23 cellular contexts compared by ENCODE assay signal in genomic region chr10:14409856-14410458, GRCh38.
A peak's percentile ranks its signal among the peaks of the same experiment; 100 is the strongest.
DNase-seq lines count a peak whose midpoint lies in the region; ATAC-seq and TF ChIP-seq lines count a peak whose summit lies in the region.
"Had no signal": no experiment of that assay in that cellular context is flagged by ENCODE, and none has a peak within 500 bp of the region (broad histone marks: within the 10 kb centered on the region; RNA-seq: fewer than 3 reads in every experiment).

No MANE protein-coding gene starts in this region.

- H4K20me1 ChIP-seq in IMR-90 (ENCODE audit: insufficient read depth, low read length) = no peaks in the 10 kb centered on the region

- BruUV-seq in IMR-90 (replicated peaks; lab: Mats Ljungman, UMichigan) = no TSS peak

- peak overlapping the region; percentile 67 for H2BK5ac ChIP-seq in IMR-90 (ENCODE audit: low read depth, low read length, poor library complexity, severe bottlenecking)

- peaks cover 10% of the 10 kb centered on the region; the same call in 1 of the 2 replicates for H3K9me1 ChIP-seq in IMR-90 (ENCODE audit: insufficient read depth, low read length)

- peak overlapping the region; percentile 86; the same call in 1 of the 2 replicates for H2BK20ac ChIP-seq in IMR-90 (ENCODE audit: low read depth, low read length)

- H3K14ac ChIP-seq in IMR-90 (replicated peaks; ENCODE audit: low read depth, low read length) = no peak overlapping the region

- H3K27me3 Mint-ChIP-seq in activated T-cell treated with anti-CD3 and anti-CD28 coated beads, Interleukin-2, amount 50 U/mL, for 24 hours = peaks cover 53% of the 10 kb centered on the region
- no peaks in the 10 kb centered on the region for H3K27me3 Mint-ChIP-seq in osteocyte (ENCODE audit: unreplicated experiment)

- TF ChIP-seq CTCF in IMR-90 (conservative IDR thresholded peaks at IDR 0.05; ENCODE audit: low read depth, low read length) (no peak), osteocyte (IDR thresholded peaks at IDR 0.05) (no peak), lower lobe of right lung (IDR thresholded peaks at IDR 0.05) (no peak), transverse colon (IDR thresholded peaks at IDR 0.05) (no peak)

- CTCF ChIA-PET in IMR-90 (lab: Yijun Ruan, JAX) = interaction anchor here (1.0 to 1.5 kb wide), 2 partner anchors 13 to 26 kb away, joined by 3 to 4 read pairs; no protein-coding TSS in a partner anchor

- TF ChIP-seq EP300 in transverse colon (IDR thresholded peaks at IDR 0.05; ENCODE audit: low read depth) = no peak

- H3K4me3 Mint-ChIP-seq in activated T-cell treated with anti-CD3 and anti-CD28 coated beads, Interleukin-2, amount 50 U/mL, for 24 hours = no peak overlapping the region
- H3K4me3 Mint-ChIP-seq in osteocyte (ENCODE audit: unreplicated experiment) = no peak overlapping the region
- H3K4me3 Mint-ChIP-seq: CD14-positive monocyte; T-helper 1 cell treated with Interleukin-12 subunit alpha and Interleukin-12 subunit beta and Interleukin-4 antibody, amounts not matched to agents 30 μg/mL and 1 μg/mL, for 36 hours had no signal

- no peak for ATAC-seq in IMR-90 (ENCODE audit: low read depth)
- no peak for ATAC-seq in lower lobe of right lung
- ATAC-seq: effector memory CD8-positive, alpha-beta T cell had no signal

- no peak for TF ChIP-seq RAD21 in IMR-90 (IDR thresholded peaks at IDR 0.05; ENCODE audit: low read length)

- no peak overlapping the region for H3K4me2 ChIP-seq in IMR-90 (ENCODE audit: low read depth, low read length)

- TF ChIP-seq POLR2A in IMR-90 (IDR thresholded peaks at IDR 0.05; ENCODE audit: low read depth, low read length) = no peak
- TF ChIP-seq POLR2A in transverse colon (IDR thresholded peaks at IDR 0.05) = no peak

- H2AK9ac ChIP-seq in IMR-90 (replicated peaks; ENCODE audit: low read depth, low read length, poor library complexity) = no peak overlapping the region

- H3K36me3 Mint-ChIP-seq in activated T-cell treated with anti-CD3 and anti-CD28 coated beads, Interleukin-2, amount 50 U/mL, for 24 hours (ENCODE audit: low read depth) = no peaks in the 10 kb centered on the region
- H3K36me3 Mint-ChIP-seq in osteocyte (ENCODE audit: unreplicated experiment) = peaks cover 8% of the 10 kb centered on the region
- H3K36me3 Mint-ChIP-seq: CD14-positive monocyte had no signal

- H3K27ac ChIP-seq in IMR-90 (ENCODE audit: insufficient read depth, low read length) (no peak overlapping the region), lower lobe of right lung (no peak overlapping the region), transverse colon (no peak overlapping the region)
- H3K27ac ChIP-seq: esophagus squamous epithelium, parathyroid adenoma, sigmoid colon, SJCRH30, thyroid gland, WERI-Rb-1 had no signal

- peak overlapping the region; percentile 86; the same call in 1 of the 2 replicates for H3K4ac ChIP-seq in IMR-90 (ENCODE audit: low read depth, low read length)

- no peaks in the 10 kb centered on the region for H3K79me1 ChIP-seq in IMR-90 (ENCODE audit: low read depth in 1 of 2, low read length in 2 of 2)

- peaks cover 16% of the 10 kb centered on the region for H3K9me3 Mint-ChIP-seq in activated T-cell treated with anti-CD3 and anti-CD28 coated beads, Interleukin-2, amount 50 U/mL, for 24 hours
- H3K9me3 Mint-ChIP-seq in osteocyte (ENCODE audit: unreplicated experiment) = peaks cover 4% of the 10 kb centered on the region
- H3K9me3 Mint-ChIP-seq: H9 had no signal

- H3K4me1 ChIP-seq in IMR-90 (ENCODE audit: control insufficient read depth, insufficient read depth, low read length) (peaks cover 22% of the 10 kb centered on the region), lower lobe of right lung (no peaks in the 10 kb centered on the region), transverse colon (no peaks in the 10 kb centered on the region)
- H3K4me1 ChIP-seq: esophagus squamous epithelium, parathyroid adenoma, SJCRH30, thyroid gland had no signal

- peak overlapping the region; percentile 90 for H2BK120ac ChIP-seq in IMR-90 (ENCODE audit: low read depth, low read length)

- POLR2A ChIA-PET in IMR-90 (lab: Charles Lee; ENCODE audit: unreplicated experiment) = interaction anchor here (0.6 kb wide), 1 partner anchor 10 kb away, joined by 3 read pairs; no protein-coding TSS in a partner anchor

- H3K27ac Mint-ChIP-seq in activated T-cell treated with anti-CD3 and anti-CD28 coated beads, Interleukin-2, amount 50 U/mL, for 24 hours = peak overlapping the region; percentile 89
- peak overlapping the region; percentile 90 for H3K27ac Mint-ChIP-seq in osteocyte (ENCODE audit: unreplicated experiment)
- H3K27ac Mint-ChIP-seq: CD14-positive monocyte; T-helper 1 cell treated with Interleukin-12 subunit alpha and Interleukin-12 subunit beta and Interleukin-4 antibody, amounts not matched to agents 30 μg/mL and 1 μg/mL, for 36 hours had no signal

- peak overlapping the region; percentile 64; the same call in 1 of the 2 replicates for H4K5ac ChIP-seq in IMR-90 (ENCODE audit: low read depth, low read length)

- H2BK15ac ChIP-seq in IMR-90 (ENCODE audit: low read depth, low read length) = peak overlapping the region; percentile 16; the same call in 2 of the 3 replicates

- peak overlapping the region in 1 of 2 experiments; percentile 63; a peak in 2 of 4 replicates for H4K8ac ChIP-seq in IMR-90 (ENCODE audit: low read depth in 2 of 2, low read length in 2 of 2)

- H2AFZ ChIP-seq in IMR-90 (replicated peaks; ENCODE audit: low read length, poor library complexity) = no peak overlapping the region
- H2AFZ ChIP-seq: parathyroid adenoma had no signal

- no peak overlapping the region for H3K56ac ChIP-seq in IMR-90 (ENCODE audit: extremely low read depth, insufficient read depth, low read length)

- H3K9me3 ChIP-seq in IMR-90 (ENCODE audit: control insufficient read depth, insufficient read depth, low read length) = no peaks in the 10 kb centered on the region
- H3K9me3 ChIP-seq in lower lobe of right lung = no peaks in the 10 kb centered on the region
- H3K9me3 ChIP-seq in transverse colon = no peaks in the 10 kb centered on the region
- H3K9me3 ChIP-seq: esophagus squamous epithelium, sigmoid colon, SJCRH30, thyroid gland had no signal

- H4K91ac ChIP-seq in IMR-90 (ENCODE audit: insufficient read depth, low read depth, low read length) = peak overlapping the region; percentile 64; the same call in 1 of the 2 replicates

- peak overlapping the region; percentile 77; the same call in 1 of the 2 replicates for H3K18ac ChIP-seq in IMR-90 (ENCODE audit: low read depth, low read length)

- H3K9ac ChIP-seq in IMR-90 (ENCODE audit: low read depth, low read length) = no peak overlapping the region
- H3K9ac ChIP-seq: parathyroid adenoma had no signal

- in situ Hi-C loops in IMR-90 (cut with MboI; ENCODE audit: low sequenced_read_pairs) (no loop called here), transverse colon (cut with MboI; ENCODE audit: low pct_ligation_motif_present in 1 of 4, low pct_unique_long_range_greater_than_20kb in 1 of 4, low sequenced_read_pairs in 3 of 4) (no loop called here)

- H3K36me3 ChIP-seq in IMR-90 (ENCODE audit: control insufficient read depth, insufficient read depth, low read length) (no peaks in the 10 kb centered on the region), lower lobe of right lung (no peaks in the 10 kb centered on the region), transverse colon (no peaks in the 10 kb centered on the region)
- H3K36me3 ChIP-seq: esophagus squamous epithelium, sigmoid colon, SJCRH30, thyroid gland, WERI-Rb-1 had no signal

- no peak overlapping the region for H3K23ac ChIP-seq in IMR-90 (ENCODE audit: low read depth, low read length)

- no peak for DNase-seq in activated T-cell treated with anti-CD3 and anti-CD28 coated beads, Interleukin-2, amount 50 U/mL, for 24 hours
- no peak for DNase-seq in activated T-cell treated with anti-CD3 and anti-CD28 coated beads, Interleukin-2, amount 50 U/mL, for 48 hours
- DNase-seq in IMR-90 (no peak), amniotic epithelial cell (ENCODE audit: low read depth) (peak; percentile 32), osteocyte (ENCODE audit: extremely low spot score, unreplicated experiment) (no peak), lower lobe of right lung (no peak), transverse colon (no peak)
- DNase-seq in NK-92 treated with Interleukin-12 subunit alpha and Interleukin-12 subunit beta, amount 100 ng/mL, for 24 hours (lab: John Stamatoyannopoulos, UW) = no peak
- DNase-seq: ACHN; DMS79 treated with DMSO at 0.1 percent for 48 hours; effector memory CD8-positive, alpha-beta T cell; esophagus squamous epithelium; H9; KG1; NCI-H1694 treated with DMSO at 0.1 percent for 48 hours; NCI-H774; sigmoid colon; thyroid gland had no signal

- dilution Hi-C loops in IMR-90 (cut with HindIII; ENCODE audit: low sequenced_read_pairs, unreplicated experiment) = no loop called here

- intact Hi-C loops in IMR-90 (cut with micrococcal nuclease) (loop anchor here (5.0 kb wide), 1 partner anchor 42 kb away; no protein-coding TSS in a partner anchor), lower lobe of right lung (cut with DNase I) (no loop called here), transverse colon (cut with DNase I; ENCODE audit: low total_unique reads) (no loop called here)

- peak overlapping the region; percentile 60; the same call in 1 of the 2 replicates for H2AK5ac ChIP-seq in IMR-90 (ENCODE audit: low read depth, low read length)

- WGBS in IMR-90 (ENCODE audit: extremely low coverage in 2 of 2, insufficient read length in 1 of 2), 2 experiments = 89% methylated on average over 2 of the region's 3 CpGs; no CpG with 5 or more reads in 1 of the 2 experiments
- 59 to 64% methylated on average over 3 of the region's 3 CpGs for WGBS in transverse colon (ENCODE audit: low coverage in 1 of 2), 2 donors

- no peak overlapping the region for H3K4me3 ChIP-seq in IMR-90 (ENCODE audit: insufficient read depth, low read depth, low read length)
- no peak overlapping the region for H3K4me3 ChIP-seq in lower lobe of right lung
- no peak overlapping the region for H3K4me3 ChIP-seq in transverse colon
- H3K4me3 ChIP-seq: esophagus squamous epithelium, sigmoid colon, SJCRH30, thyroid gland had no signal

- no peaks in the 10 kb centered on the region for H3K27me3 ChIP-seq in IMR-90 (ENCODE audit: control insufficient read depth, insufficient read depth, low read length)
- H3K27me3 ChIP-seq in lower lobe of right lung (ENCODE audit: low read depth) = no peaks in the 10 kb centered on the region
- H3K27me3 ChIP-seq in transverse colon = no peaks in the 10 kb centered on the region
- H3K27me3 ChIP-seq: sigmoid colon, SJCRH30, thyroid gland had no signal

- H3K4me1 Mint-ChIP-seq in activated T-cell treated with anti-CD3 and anti-CD28 coated beads, Interleukin-2, amount 50 U/mL, for 24 hours (ENCODE audit: low read depth) = peaks cover 30% of the 10 kb centered on the region
- peaks cover 65% of the 10 kb centered on the region for H3K4me1 Mint-ChIP-seq in osteocyte (ENCODE audit: unreplicated experiment)

TF ChIP-seq in IMR-90, 13 proteins besides CTCF, POLR2A, EP300 and RAD21 (continues in another document):
- TF ChIP-seq BHLHE40 (IDR thresholded peaks at IDR 0.05; ENCODE audit: low read depth, low read length) = no peak
- no peak for TF ChIP-seq CHD1 (IDR thresholded peaks at IDR 0.05; ENCODE audit: low read depth, low read length)
- TF ChIP-seq FOS (IDR thresholded peaks at IDR 0.05; ENCODE audit: low read depth, low read length) = no peak
- no peak for TF ChIP-seq RFX5 (IDR thresholded peaks at IDR 0.05; ENCODE audit: low read depth, low read length)
- no peak for TF ChIP-seq MXI1 (IDR thresholded peaks at IDR 0.05; ENCODE audit: borderline replicate concordance, low read depth, low read length)
- no peak for TF ChIP-seq SMC3 (IDR thresholded peaks at IDR 0.05; ENCODE audit: low read depth, low read length)
